In genomic region chr14:54782803-54783659, GRCh38 we compare ENCODE assay signal across 9 cellular contexts.
A peak's percentile ranks its signal among the peaks of the same experiment; 100 is the strongest.
DNase-seq lines count a peak whose midpoint lies in the region; ATAC-seq and TF ChIP-seq lines count a peak whose summit lies in the region.
"Had no signal": no experiment of that assay in that cellular context is flagged by ENCODE, and none has a peak within 500 bp of the region (broad histone marks: within the 10 kb centered on the region; RNA-seq: fewer than 3 reads in every experiment).

No MANE protein-coding gene starts in this region.

- POLR2A ChIA-PET in CD8-positive, alpha-beta memory T cell (lab: Charles Lee): no interaction called here

- H3K9me3 ChIP-seq in CD8-positive, alpha-beta memory T cell (ENCODE audit: low read length): no peaks in the 10 kb centered on the region

- peak; percentile 77 for ATAC-seq in GM21723 (IDR thresholded peaks at IDR 0.05; ENCODE audit: unreplicated experiment)
- ATAC-seq: T-cell had no signal

- no peak overlapping the region for H3K27ac Mint-ChIP-seq in chondrocyte (ENCODE audit: unreplicated experiment)
- no peak overlapping the region for H3K27ac Mint-ChIP-seq in CD8-positive, alpha-beta memory T cell
- H3K27ac Mint-ChIP-seq: T-cell had no signal

- H3K9me3 Mint-ChIP-seq in chondrocyte (ENCODE audit: low read depth): no peaks in the 10 kb centered on the region
- H3K9me3 Mint-ChIP-seq in CD8-positive, alpha-beta memory T cell: no peaks in the 10 kb centered on the region
- H3K9me3 Mint-ChIP-seq: T-cell had no signal

- H3K27ac ChIP-seq in CD8-positive, alpha-beta memory T cell (ENCODE audit: low read depth, low read length): no peak overlapping the region

- H3K4me1 ChIP-seq in CD8-positive, alpha-beta memory T cell (ENCODE audit: insufficient read depth, low read length): no peaks in the 10 kb centered on the region

- peaks cover 46% of the 10 kb centered on the region for H3K36me3 Mint-ChIP-seq in chondrocyte (ENCODE audit: low read depth)
- H3K36me3 Mint-ChIP-seq in CD8-positive, alpha-beta memory T cell: no peaks in the 10 kb centered on the region
- H3K36me3 Mint-ChIP-seq: T-cell had no signal

- peaks cover 3% of the 10 kb centered on the region for H3K4me1 Mint-ChIP-seq in chondrocyte (ENCODE audit: low read depth)
- H3K4me1 Mint-ChIP-seq in CD8-positive, alpha-beta memory T cell: no peaks in the 10 kb centered on the region

- no peak overlapping the region for H3K4me3 Mint-ChIP-seq in chondrocyte (ENCODE audit: unreplicated experiment)
- H3K4me3 Mint-ChIP-seq in CD8-positive, alpha-beta memory T cell: no peak overlapping the region
- H3K4me3 Mint-ChIP-seq: T-cell had no signal

- H3K27me3 Mint-ChIP-seq in chondrocyte (ENCODE audit: low read depth): no peaks in the 10 kb centered on the region
- H3K27me3 Mint-ChIP-seq in CD8-positive, alpha-beta memory T cell: peaks cover 4% of the 10 kb centered on the region in 2 donors
- H3K27me3 Mint-ChIP-seq: T-cell had no signal

- intact Hi-C loops in posterior vena cava (cut with DNase I): no loop called here

- no peak overlapping the region for H3K4me3 ChIP-seq in CD8-positive, alpha-beta memory T cell (ENCODE audit: low read length)

- CTCF ChIA-PET in CD8-positive, alpha-beta memory T cell (lab: Charles Lee): interaction anchor here (1.5 kb wide), 1 partner anchor 9 kb away, joined by 5 read pairs; no protein-coding TSS in a partner anchor

- no peaks in the 10 kb centered on the region for H3K36me3 ChIP-seq in CD8-positive, alpha-beta memory T cell (ENCODE audit: insufficient read depth, low read length)

- no peaks in the 10 kb centered on the region for H3K27me3 ChIP-seq in CD8-positive, alpha-beta memory T cell (ENCODE audit: insufficient read depth, low read length, poor library complexity, severe bottlenecking)

- peak; percentile 19 for TF ChIP-seq CTCF in chondrocyte (IDR thresholded peaks at IDR 0.05)

- DNase-seq in NCI-H1105 (lab: John Stamatoyannopoulos, UW) (peak; percentile 11), NCI-H1105 treated with DMSO at 0.1 percent for 48 hours (lab: John Stamatoyannopoulos, UW) (no peak), KG1 (lab: John Stamatoyannopoulos, UW) (peak; percentile 33), chondrocyte (ENCODE audit: low spot score) (peak; percentile 56), posterior vena cava (ENCODE audit: low spot score) (peak; percentile 78)
- no peak for DNase-seq in CD8-positive, alpha-beta memory T cell
- no peak for DNase-seq in stimulated activated CD4-positive, alpha-beta T cell treated with anti-CD3 and anti-CD28 coated beads, Interleukin-2, amount 100 ng/mL, for 24 hours

Comparison
In these comparisons a context has a peak if more than half of its experiments do, and no peak if none do; other contexts are left out.
1. DNase-seq: peak in NCI-H1105 (single experiment), KG1 (single experiment), chondrocyte (single experiment) and posterior vena cava (single experiment); none in NCI-H1105 treated with DMSO at 0.1 percent for 48 hours (single experiment), CD8-positive, alpha-beta memory T cell (0 of 5) and stimulated activated CD4-positive, alpha-beta T cell treated with anti-CD3 and anti-CD28 coated beads, Interleukin-2, amount 100 ng/mL, for 24 hours (0 of 2).